In genomic region chr5:157034106-157035072, GRCh38 we compare ENCODE assay signal across 1 cellular context.
TF ChIP-seq lines count a peak whose summit lies in the region.
"Not testable (repeated sequence)": the region's sequence is repeated elsewhere in the genome, so short reads cannot be mapped to it uniquely, and the experiment has no call there.

No MANE protein-coding gene starts in this region.

TF ChIP-seq in HepG2, 621 proteins besides CTCF, POLR2A, EP300 and RAD21 (continued from another document and continues in another):
- TF ChIP-seq HNF1B (CRISPR knock-in tag; IDR thresholded peaks at IDR 0.05) (peak; percentile 89), ZFP36L1 (CRISPR knock-in tag; IDR thresholded peaks at IDR 0.05) (peak; percentile 40; the same call in 1 of the 2 replicates), RXRB (CRISPR knock-in tag; IDR thresholded peaks at IDR 0.05; ENCODE audit: borderline replicate concordance) (peak; percentile 75; the same call in 1 of the 2 replicates), KDM6A (CRISPR knock-in tag; IDR thresholded peaks at IDR 0.05; ENCODE audit: low read depth) (0 out of 2 replicates have a peak, but pooled peaks have one; percentile 10), ZNF430 (CRISPR knock-in tag; IDR thresholded peaks at IDR 0.05) (peak; percentile 52; the same call in 1 of the 2 replicates), FOXO1 (CRISPR knock-in tag; IDR thresholded peaks at IDR 0.05) (peak; percentile 79; the same call in 1 of the 2 replicates), GFI1 (CRISPR knock-in tag; IDR thresholded peaks at IDR 0.05; ENCODE audit: borderline replicate concordance) (0 out of 2 replicates have a peak, but pooled peaks have one; percentile 47), MED1 (CRISPR knock-in tag; IDR thresholded peaks at IDR 0.05) (peak; percentile 95), SNAPC2 (CRISPR knock-in tag; IDR thresholded peaks at IDR 0.05) (peak; percentile 44; the same call in 1 of the 2 replicates), ZNF607 (CRISPR knock-in tag; IDR thresholded peaks at IDR 0.05; ENCODE audit: borderline replicate concordance) (peak; percentile 55; the same call in 1 of the 2 replicates), HOXA3 (CRISPR knock-in tag; IDR thresholded peaks at IDR 0.05) (peak; percentile 27; the same call in 1 of the 2 replicates), PITX1 (CRISPR knock-in tag; IDR thresholded peaks at IDR 0.05) (peak; percentile 63), IKZF5 (CRISPR knock-in tag; IDR thresholded peaks at IDR 0.05) (0 out of 2 replicates have a peak, but pooled peaks have one; percentile 13), ZNF574 (CRISPR knock-in tag; IDR thresholded peaks at IDR 0.05) (peak; percentile 46; the same call in 1 of the 2 replicates), ZSCAN29 (CRISPR knock-in tag; conservative IDR thresholded peaks at IDR 0.05) (0 out of 2 replicates have a peak, but pooled peaks have one; percentile 52), ZBTB20 (CRISPR knock-in tag; IDR thresholded peaks at IDR 0.05; ENCODE audit: borderline replicate concordance, low read depth) (peak; percentile 82; the same call in 1 of the 2 replicates), TFE3 (CRISPR knock-in tag; IDR thresholded peaks at IDR 0.05) (peak; percentile 68; the same call in 1 of the 2 replicates), DPF2 (CRISPR knock-in tag; IDR thresholded peaks at IDR 0.05; ENCODE audit: borderline replicate concordance, low read depth) (peak; percentile 48; the same call in 1 of the 2 replicates), YEATS4 (CRISPR knock-in tag; IDR thresholded peaks at IDR 0.05; ENCODE audit: borderline replicate concordance) (peak; percentile 65; the same call in 1 of the 2 replicates), ELF3 (CRISPR knock-in tag; IDR thresholded peaks at IDR 0.05) (peak; percentile 73; the same call in 1 of the 2 replicates), ZMYM3 (CRISPR knock-in tag; IDR thresholded peaks at IDR 0.05) (peak; percentile 5; the same call in 1 of the 2 replicates), MLX (CRISPR knock-in tag; IDR thresholded peaks at IDR 0.05) (peak; percentile 42; the same call in 1 of the 2 replicates), ZNF687 (CRISPR knock-in tag; IDR thresholded peaks at IDR 0.05) (peak; percentile 23), SOX5 (CRISPR knock-in tag; IDR thresholded peaks at IDR 0.05; ENCODE audit: borderline replicate concordance) (peak; percentile 41; the same call in 1 of the 2 replicates), ZMYM4 (CRISPR knock-in tag; IDR thresholded peaks at IDR 0.05) (0 out of 2 replicates have a peak, but pooled peaks have one; percentile 35), HNF4G (CRISPR knock-in tag; IDR thresholded peaks at IDR 0.05; ENCODE audit: borderline replicate concordance, low read depth) (0 out of 2 replicates have a peak, but pooled peaks have one; percentile 32), MEF2D (CRISPR knock-in tag; IDR thresholded peaks at IDR 0.05) (peak; percentile 77), FOXA1 (CRISPR knock-in tag; IDR thresholded peaks at IDR 0.05) (peak; percentile 45; the same call in 1 of the 2 replicates), GABPA (CRISPR knock-in tag; IDR thresholded peaks at IDR 0.05; ENCODE audit: low read depth) (peak; percentile 37; the same call in 1 of the 2 replicates), ZFP90 (CRISPR knock-in tag; IDR thresholded peaks at IDR 0.05; ENCODE audit: borderline replicate concordance) (0 out of 2 replicates have a peak, but pooled peaks have one; percentile 16), SMYD3 (CRISPR knock-in tag; IDR thresholded peaks at IDR 0.05) (peak; percentile 71; the same call in 1 of the 2 replicates), ZNF543 (CRISPR knock-in tag; IDR thresholded peaks at IDR 0.05) (0 out of 2 replicates have a peak, but pooled peaks have one; percentile 27), SP5 (CRISPR knock-in tag; IDR thresholded peaks at IDR 0.05; ENCODE audit: borderline replicate concordance, low read depth) (peak; percentile 52), TBX2 (CRISPR knock-in tag; IDR thresholded peaks at IDR 0.05; ENCODE audit: borderline replicate concordance) (peak; percentile 33; the same call in 1 of the 2 replicates), PAXIP1 (CRISPR knock-in tag; conservative IDR thresholded peaks at IDR 0.05) (peak; percentile 88), HOXD1 (CRISPR knock-in tag; IDR thresholded peaks at IDR 0.05) (0 out of 2 replicates have a peak, but pooled peaks have one; percentile 29), SAP130 (CRISPR knock-in tag; IDR thresholded peaks at IDR 0.05; ENCODE audit: low read depth) (peak; percentile 35; the same call in 1 of the 2 replicates), MXD4 (CRISPR knock-in tag; IDR thresholded peaks at IDR 0.05) (0 out of 2 replicates have a peak, but pooled peaks have one; percentile 43), SALL1 (CRISPR knock-in tag; IDR thresholded peaks at IDR 0.05) (peak; percentile 54), NR2F6 (IDR thresholded peaks at IDR 0.05) (peak; percentile 30; the same call in 1 of the 2 replicates), NR2F6 (CRISPR knock-in tag; IDR thresholded peaks at IDR 0.05) (peak; percentile 28; the same call in 1 of the 2 replicates), ZNF670 (CRISPR knock-in tag; IDR thresholded peaks at IDR 0.05; ENCODE audit: borderline replicate concordance) (0 out of 2 replicates have a peak, but pooled peaks have one; percentile 16), ZNF501 (CRISPR knock-in tag; IDR thresholded peaks at IDR 0.05) (peak; percentile 86), CREB1 (CRISPR knock-in tag; IDR thresholded peaks at IDR 0.05) (peak; percentile 63), RCOR2 (CRISPR knock-in tag; IDR thresholded peaks at IDR 0.05) (peak; percentile 26; the same call in 1 of the 2 replicates)
- TF ChIP-seq HNF4G (IDR thresholded peaks at IDR 0.05; ENCODE audit: borderline replicate concordance, low read depth, low read length); FOXA1 (IDR thresholded peaks at IDR 0.05); GABPA (IDR thresholded peaks at IDR 0.05; ENCODE audit: low read depth, low read length); CREB1 (IDR thresholded peaks at IDR 0.05): not testable (repeated sequence)
